Comparison of ENCODE assay signal across 9 cellular contexts in the genomic region with DNA sequence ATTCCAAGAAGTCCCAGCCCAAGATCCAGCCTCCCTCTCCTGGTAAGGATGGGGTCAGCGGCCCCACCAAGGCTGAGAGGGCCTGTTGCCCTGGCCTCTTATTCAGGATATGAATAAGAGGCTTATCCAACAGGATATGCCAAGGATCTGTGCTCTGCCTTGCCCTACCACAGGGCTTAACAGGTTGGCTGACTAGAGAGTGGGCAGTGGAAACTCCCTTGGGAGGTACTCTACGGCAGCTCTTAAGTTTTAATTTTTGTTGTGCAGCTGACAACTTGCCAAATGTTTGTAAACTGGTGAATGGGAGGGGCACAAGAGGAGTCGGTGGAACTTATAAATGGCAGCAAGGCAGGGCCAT. TPM values are rescaled to one million over a fixed set of nuclear protein-coding genes. Genes with fewer than 3 reads are reported as not detected.
DNase-seq lines count a peak whose midpoint lies in the region; ATAC-seq and TF ChIP-seq lines count a peak whose summit lies in the region.
"Had no signal": no experiment of that assay in that cellular context is flagged by ENCODE, and none has a peak within 500 bp of the region (broad histone marks: within the 10 kb centered on the region; RNA-seq: fewer than 3 reads in every experiment).

No MANE protein-coding gene starts in this region.

- peaks cover 24 to 48% (median 35%) of the 10 kb centered on the region in 4 donors for H3K4me1 ChIP-seq in upper lobe of left lung

- H3K4me1 Mint-ChIP-seq in activated naive CD4-positive, alpha-beta T cell treated with anti-CD3 and anti-CD28 coated beads, Interleukin-2, amount 10 ng/mL, durations not matched to agents 7 days and 5 days = peaks cover 9% of the 10 kb centered on the region
- H3K4me1 Mint-ChIP-seq in brain = peaks cover 49% of the 10 kb centered on the region
- peaks cover 37% of the 10 kb centered on the region for H3K4me1 Mint-ChIP-seq in mesothelial cell of epicardium

- H3K27me3 ChIP-seq in upper lobe of left lung = no peaks in the 10 kb centered on the region
- H3K27me3 ChIP-seq: BLaER1 had no signal

- peaks cover 50 to 98% (median 85%) of the 10 kb centered on the region in 4 donors for H3K36me3 ChIP-seq in upper lobe of left lung

- TF ChIP-seq EP300 in upper lobe of left lung (IDR thresholded peaks at IDR 0.05) = no peak

- no peak overlapping the region for H3K4me3 ChIP-seq in upper lobe of left lung
- H3K4me3 ChIP-seq: BLaER1 had no signal

- CTCF ChIA-PET in activated naive CD4-positive, alpha-beta T cell treated with anti-CD3 and anti-CD28 coated beads, Interleukin-2, amount 10 ng/mL, durations not matched to agents 7 days and 5 days (lab: Charles Lee) = interaction anchor here (0.7 kb wide), 1 partner anchor 79 kb away, joined by 3 read pairs; no protein-coding TSS in a partner anchor

- ATAC-seq in upper lobe of left lung (ENCODE audit: low FRiP score in 2 of 2) = peak in 1 of 2 donors; percentile 19

- WGBS in upper lobe of left lung, 2 donors = 19 to 47% methylated on average over 2 to 3 of the region's 3 CpGs

- H3K27ac Mint-ChIP-seq in activated naive CD4-positive, alpha-beta T cell treated with anti-CD3 and anti-CD28 coated beads, Interleukin-2, amount 10 ng/mL, durations not matched to agents 7 days and 5 days = peak overlapping the region; percentile 64
- H3K27ac Mint-ChIP-seq in brain (peak overlapping the region in 4 of 5 experiments; percentile 47 to 94 (median 90)), mesothelial cell of epicardium (peak overlapping the region; percentile 89)

- H3K4me3 Mint-ChIP-seq in activated naive CD4-positive, alpha-beta T cell treated with anti-CD3 and anti-CD28 coated beads, Interleukin-2, amount 10 ng/mL, durations not matched to agents 7 days and 5 days = no peak overlapping the region
- H3K4me3 Mint-ChIP-seq in brain (no peak overlapping the region), mesothelial cell of epicardium (no peak overlapping the region)

- no peak for TF ChIP-seq POLR2A in upper lobe of left lung (IDR thresholded peaks at IDR 0.05)

- peaks cover 91% of the 10 kb centered on the region for H3K36me3 Mint-ChIP-seq in activated naive CD4-positive, alpha-beta T cell treated with anti-CD3 and anti-CD28 coated beads, Interleukin-2, amount 10 ng/mL, durations not matched to agents 7 days and 5 days
- H3K36me3 Mint-ChIP-seq in brain (peaks cover 100% of the 10 kb centered on the region), mesothelial cell of epicardium (peaks cover 81% of the 10 kb centered on the region)

- H3K27me3 Mint-ChIP-seq in activated naive CD4-positive, alpha-beta T cell treated with anti-CD3 and anti-CD28 coated beads, Interleukin-2, amount 10 ng/mL, durations not matched to agents 7 days and 5 days = no peaks in the 10 kb centered on the region
- H3K27me3 Mint-ChIP-seq in brain (no peaks in the 10 kb centered on the region), mesothelial cell of epicardium (ENCODE audit: low read depth) (no peaks in the 10 kb centered on the region)

- no peaks in the 10 kb centered on the region for H3K9me3 Mint-ChIP-seq in activated naive CD4-positive, alpha-beta T cell treated with anti-CD3 and anti-CD28 coated beads, Interleukin-2, amount 10 ng/mL, durations not matched to agents 7 days and 5 days
- no peaks in the 10 kb centered on the region for H3K9me3 Mint-ChIP-seq in brain
- no peaks in the 10 kb centered on the region for H3K9me3 Mint-ChIP-seq in mesothelial cell of epicardium

- TF ChIP-seq CTCF in brain (conservative IDR thresholded peaks at IDR 0.05) (no peak), mesothelial cell of epicardium (IDR thresholded peaks at IDR 0.05; ENCODE audit: unreplicated experiment) (no peak), upper lobe of left lung (IDR thresholded peaks at IDR 0.05) (no peak)

- no peak for DNase-seq in activated naive CD4-positive, alpha-beta T cell treated with anti-CD3 and anti-CD28 coated beads, Interleukin-2, amount 10 ng/mL, durations not matched to agents 7 days and 5 days
- no peak for DNase-seq in activated naive CD4-positive, alpha-beta T cell treated with Interleukin-2 at 50 U/mL for 16 hours
- DNase-seq in mesothelial cell of epicardium (ENCODE audit: low spot score in 2 of 2, unreplicated experiment in 2 of 2) = no peak
- no peak for DNase-seq in upper lobe of left lung
- DNase-seq in activated gamma-delta T cell treated with Interleukin-2 at 50 U/mL for 16 hours = no peak
- DNase-seq in stimulated activated CD4-positive, alpha-beta T cell treated with anti-CD3 and anti-CD28 coated beads, Interleukin-2, amount 100 ng/mL, for 48 hours = no peak
- no peak for DNase-seq in mucosa of gallbladder (ENCODE audit: low spot score)

- no peaks in the 10 kb centered on the region for H3K9me3 ChIP-seq in upper lobe of left lung
- H3K9me3 ChIP-seq: BLaER1 had no signal

- H3K27ac ChIP-seq in upper lobe of left lung = peak overlapping the region in 3 of 4 donors; percentile 11 to 63 (median 60)
- H3K27ac ChIP-seq: BLaER1 had no signal

RNA-seq across cellular contexts. Expression of gene PIGV, which starts 16.5 kb away (rescaled TPM):
- polyA plus RNA-seq in brain (ENCODE audit: insufficient read depth, low read depth, low replicate concordance) = 11.9 TPM
- total RNA-seq in mesothelial cell of epicardium (10.7 to 14.0 TPM (median 13.1 TPM) in 3 replicates), upper lobe of left lung (10 to 100 TPM; 11.9 to 25.1 (median 17.5) TPM), mucosa of gallbladder (19.3 TPM)

RNA-seq across cellular contexts. Expression of gene ZDHHC18, which starts 55.2 kb away (rescaled TPM):
- 30.7 TPM for polyA plus RNA-seq in brain (ENCODE audit: insufficient read depth, low read depth, low replicate concordance)
- 25.8 to 28.8 TPM (median 28.4 TPM) in 3 replicates for total RNA-seq in mesothelial cell of epicardium
- total RNA-seq in upper lobe of left lung = 10 to 100 TPM; 18.9 to 35.9 (median 24.9) TPM
- total RNA-seq in mucosa of gallbladder = 20.4 TPM
